8 cellular contexts compared by ENCODE assay signal in genomic region chr7:151060113-151060415, GRCh38. TPM values are rescaled to one million over a fixed set of nuclear protein-coding genes. Genes with fewer than 3 reads are reported as not detected.
DNase-seq lines count a peak whose midpoint lies in the region; ATAC-seq and TF ChIP-seq lines count a peak whose summit lies in the region.

No MANE protein-coding gene starts in this region.

- ATAC-seq in WTC11 (no peak), HG02763 (IDR thresholded peaks at IDR 0.05; ENCODE audit: unreplicated experiment) (no peak), GM18873 (IDR thresholded peaks at IDR 0.05; ENCODE audit: low FRiP score, unreplicated experiment) (no peak)

- H3K4me1 ChIP-seq in HAP-1 (peaks cover 23% of the 10 kb centered on the region), hepatocyte (ENCODE audit: insufficient read depth) (peaks cover 44% of the 10 kb centered on the region), smooth muscle cell (ENCODE audit: low read depth) (peaks cover 36% of the 10 kb centered on the region)

- no peaks in the 10 kb centered on the region; the same call in 1 of the 2 replicates for H3K36me3 Mint-ChIP-seq in WTC11

- H3K27me3 Mint-ChIP-seq in WTC11 (ENCODE audit: low read depth) = peaks cover 7% of the 10 kb centered on the region

- POLR2A ChIA-PET in WTC11 (lab: Charles Lee) = no interaction called here

- H4K20me1 ChIP-seq in hepatocyte (ENCODE audit: insufficient read depth, poor library complexity, severe bottlenecking) (peaks cover 27% of the 10 kb centered on the region), smooth muscle cell (ENCODE audit: low read depth) (peaks cover 48% of the 10 kb centered on the region)

- H3K4me2 ChIP-seq in hepatocyte = peak overlapping the region; percentile 88
- H3K4me2 ChIP-seq in smooth muscle cell = peak overlapping the region; percentile 94

- no peaks in the 10 kb centered on the region for H3K27me3 ChIP-seq in HAP-1 (ENCODE audit: low read depth)
- H3K27me3 ChIP-seq in hepatocyte = no peaks in the 10 kb centered on the region
- H3K27me3 ChIP-seq in smooth muscle cell (ENCODE audit: low read depth) = no peaks in the 10 kb centered on the region

- no peak overlapping the region for H3K27ac Mint-ChIP-seq in WTC11

- no peak for TF ChIP-seq CTCF in WTC11 (IDR thresholded peaks at IDR 0.05)
- TF ChIP-seq CTCF in hepatocyte (IDR thresholded peaks at IDR 0.05; ENCODE audit: poor library complexity) = no peak
- TF ChIP-seq CTCF in smooth muscle cell (IDR thresholded peaks at IDR 0.05; ENCODE audit: borderline replicate concordance, insufficient read depth, poor library complexity, severe bottlenecking) = peak; percentile 6

- no peaks in the 10 kb centered on the region for H3K9me3 Mint-ChIP-seq in WTC11

- peaks cover 43% of the 10 kb centered on the region for H3K4me1 Mint-ChIP-seq in WTC11

- H3K9me2 ChIP-seq in hepatocyte (replicated peaks; ENCODE audit: insufficient read depth) = no peaks in the 10 kb centered on the region

- DNase-seq in HAP-1 (ENCODE audit: low spot score in 2 of 2) (no peak), WTC11 (ENCODE audit: low spot score) (peak; percentile 36), hepatocyte (ENCODE audit: low spot score) (no peak), smooth muscle cell (lab: John Stamatoyannopoulos, UW; ENCODE audit: unreplicated experiment) (no peak), amniotic stem cell (lab: John Stamatoyannopoulos, UW) (no peak)
- DNase-seq in stimulated activated CD4-positive, alpha-beta T cell treated with anti-CD3 and anti-CD28 coated beads, Interleukin-4, amount 100 ng/mL, for 24 hours = no peak

- in situ Hi-C loops in HAP-1 (cut with MboI; ENCODE audit: low sequenced_read_pairs) = no loop called here

- H3K9me3 ChIP-seq in HAP-1 (no peaks in the 10 kb centered on the region), hepatocyte (ENCODE audit: low read depth) (no peaks in the 10 kb centered on the region), smooth muscle cell (replicated peaks; ENCODE audit: low read depth) (no peaks in the 10 kb centered on the region)

- H3K79me2 ChIP-seq in hepatocyte (peaks cover 48% of the 10 kb centered on the region), smooth muscle cell (ENCODE audit: low read depth) (peaks cover 21% of the 10 kb centered on the region)

- H3K4me3 ChIP-seq in HAP-1 = peak overlapping the region; percentile 88
- H3K4me3 ChIP-seq in hepatocyte = peak overlapping the region; percentile 94
- peak overlapping the region; percentile 74 for H3K4me3 ChIP-seq in smooth muscle cell

- peaks cover 10% of the 10 kb centered on the region for H3F3A ChIP-seq in smooth muscle cell (ENCODE audit: low read depth)

- H3K36me3 ChIP-seq in HAP-1 (replicated peaks) (peaks cover 24% of the 10 kb centered on the region), hepatocyte (replicated peaks; ENCODE audit: insufficient read depth, low read depth) (no peaks in the 10 kb centered on the region), smooth muscle cell (ENCODE audit: low read depth) (no peaks in the 10 kb centered on the region)

- H3K27ac ChIP-seq in hepatocyte = peak overlapping the region; percentile 97
- peak overlapping the region; percentile 95 for H3K27ac ChIP-seq in smooth muscle cell (ENCODE audit: low read depth)

- peak overlapping the region; percentile 72 for H3K9ac ChIP-seq in smooth muscle cell (ENCODE audit: low read depth)

- peak overlapping the region; percentile 83 for H3K4me3 Mint-ChIP-seq in WTC11

- under 1% methylated on average over 13 of the region's 17 CpGs for WGBS in hepatocyte (ENCODE audit: low lambda C conversion rate, missing lambda C conversion rate)
- 2% methylated on average over 17 of the region's 17 CpGs for WGBS in smooth muscle cell (ENCODE audit: low lambda C conversion rate)

- CTCF ChIA-PET in WTC11 (lab: Charles Lee) = interaction anchor here (0.8 to 3.5 kb wide), 6 partner anchors 9 to 51 kb away, joined by 3 to 12 read pairs (median 6); partner anchors contain the start of gene FASTK

- H2AFZ ChIP-seq in hepatocyte = peak overlapping the region; percentile 50
- H2AFZ ChIP-seq in smooth muscle cell (ENCODE audit: low read depth) = peak overlapping the region; percentile 80

TF ChIP-seq in WTC11, 78 proteins besides CTCF, POLR2A, EP300 and RAD21:
- TF ChIP-seq NFYB (CRISPR knock-in tag; conservative IDR thresholded peaks at IDR 0.05; ENCODE audit: low read depth) (no peak), ZNF263 (CRISPR knock-in tag; IDR thresholded peaks at IDR 0.05; ENCODE audit: low read depth) (0 out of 2 replicates have a peak, but pooled peaks have one; percentile 20), USF1 (CRISPR knock-in tag; IDR thresholded peaks at IDR 0.05) (no peak), TEAD4 (CRISPR knock-in tag; IDR thresholded peaks at IDR 0.05) (no peak), CREM (CRISPR knock-in tag; IDR thresholded peaks at IDR 0.05) (0 out of 2 replicates have a peak, but pooled peaks have one; percentile 39)

RNA-seq across cellular contexts. Expression of gene SLC4A2, which starts 0.7 kb away (rescaled TPM):
- total RNA-seq in WTC11 (2021) (131 to 164 TPM (median 131 TPM) in 3 replicates), hepatocyte (153 and 188 TPM in 2 replicates), smooth muscle cell (42.3 and 89.3 TPM in 2 replicates)
- polyA plus RNA-seq in hepatocyte (167 and 175 TPM in 2 replicates), smooth muscle cell (96.4 and 104 TPM in 2 replicates)

RNA-seq across cellular contexts. Expression of gene CDK5, which starts 2.4 kb away (rescaled TPM):
- total RNA-seq in WTC11 (2021) (23.6 to 27.8 TPM (median 24.5 TPM) in 3 replicates), hepatocyte (15.2 and 17.4 TPM in 2 replicates), smooth muscle cell (18.6 and 22.1 TPM in 2 replicates)
- polyA plus RNA-seq in hepatocyte (29.4 and 39.4 TPM in 2 replicates), smooth muscle cell (36.4 and 50.1 TPM in 2 replicates)

RNA-seq across cellular contexts. Expression of gene ASIC3, which starts 11.7 kb away (rescaled TPM):
- total RNA-seq in WTC11 (2021) (3.4 to 5.5 TPM (median 5.2 TPM) in 3 replicates), hepatocyte (2.9 and 4.5 TPM in 2 replicates), smooth muscle cell (2.2 and 2.3 TPM in 2 replicates)
- polyA plus RNA-seq in hepatocyte (2.1 and 7.0 TPM in 2 replicates), smooth muscle cell (2.0 and 4.7 TPM in 2 replicates)

RNA-seq across cellular contexts. Expression of gene FASTK, which starts 20.5 kb away (rescaled TPM):
- total RNA-seq in WTC11 (2021) (62.1 to 70.2 TPM (median 67.7 TPM) in 3 replicates), hepatocyte (105 and 107 TPM in 2 replicates), smooth muscle cell (92.0 and 100 TPM in 2 replicates)
- polyA plus RNA-seq in hepatocyte (193 and 202 TPM in 2 replicates), smooth muscle cell (177 and 188 TPM in 2 replicates)

RNA-seq across cellular contexts. Expression of gene TMUB1, which starts 23.2 kb away (rescaled TPM):
- 61.3 to 72.8 TPM (median 62.5 TPM) in 3 replicates for total RNA-seq in WTC11 (2021)
- 40.5 and 45.0 TPM in 2 replicates for total RNA-seq in hepatocyte
- 83.1 and 91.9 TPM in 2 replicates for polyA plus RNA-seq in hepatocyte
- total RNA-seq in smooth muscle cell = 30.3 and 35.9 TPM in 2 replicates
- 69.8 and 70.4 TPM in 2 replicates for polyA plus RNA-seq in smooth muscle cell
